Comparison of ENCODE assay signal across 22 cellular contexts in the genomic region with DNA sequence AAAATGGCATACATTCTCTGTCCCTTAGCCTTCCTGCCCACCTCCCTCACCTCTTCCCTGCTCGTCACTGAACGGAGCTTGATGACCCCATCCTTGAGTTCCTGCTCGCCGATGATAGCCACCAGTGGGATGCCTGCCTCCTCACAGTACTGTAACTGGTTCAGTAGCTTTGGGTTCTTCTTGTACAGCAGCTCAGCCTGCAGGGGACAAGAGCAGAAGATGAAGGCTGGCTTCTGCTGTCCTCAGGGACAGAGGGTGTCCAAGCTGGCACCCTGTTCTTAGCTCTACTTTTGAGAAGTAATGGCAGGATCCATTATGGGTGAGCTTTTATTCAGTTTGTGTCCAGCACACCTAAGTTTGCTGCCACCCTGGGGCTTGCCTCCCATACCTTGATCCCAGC. TPM values are rescaled to one million over a fixed set of nuclear protein-coding genes. Genes with fewer than 3 reads are reported as not detected.
DNase-seq lines count a peak whose midpoint lies in the region; ATAC-seq and TF ChIP-seq lines count a peak whose summit lies in the region.
"Had no signal": no experiment of that assay in that cellular context is flagged by ENCODE, and none has a peak within 500 bp of the region (broad histone marks: within the 10 kb centered on the region; RNA-seq: fewer than 3 reads in every experiment).

No MANE protein-coding gene starts in this region.

- peaks cover 2% of the 10 kb centered on the region for H3K4me1 Mint-ChIP-seq in activated T-cell treated with anti-CD3 and anti-CD28 coated beads, Interleukin-2, amount 50 U/mL, for 24 hours (ENCODE audit: low read depth)
- no peaks in the 10 kb centered on the region for H3K4me1 Mint-ChIP-seq in activated T-cell treated with anti-CD3 and anti-CD28 coated beads, Interleukin-2, amount 50 U/mL, for 4 hours (ENCODE audit: low read depth)
- no peaks in the 10 kb centered on the region for H3K4me1 Mint-ChIP-seq in chondrocyte (ENCODE audit: low read depth)
- no peaks in the 10 kb centered on the region for H3K4me1 Mint-ChIP-seq in stimulated activated effector memory CD8-positive, alpha-beta T cell treated with anti-CD3 and anti-CD28 coated beads, Interleukin-12 subunit alpha, Interleukin-12 subunit beta, amount 100 ng/mL, for 72 hours
- H3K4me1 Mint-ChIP-seq: CD4-positive, CD25-positive, alpha-beta regulatory T cell had no signal

- no peaks in the 10 kb centered on the region for H3K9me3 Mint-ChIP-seq in activated T-cell treated with anti-CD3 and anti-CD28 coated beads, Interleukin-2, amount 50 U/mL, for 24 hours
- H3K9me3 Mint-ChIP-seq in activated T-cell treated with anti-CD3 and anti-CD28 coated beads, Interleukin-2, amount 50 U/mL, for 4 hours, result no peaks in the 10 kb centered on the region
- no peaks in the 10 kb centered on the region for H3K9me3 Mint-ChIP-seq in chondrocyte (ENCODE audit: low read depth)
- no peaks in the 10 kb centered on the region for H3K9me3 Mint-ChIP-seq in stimulated activated effector memory CD8-positive, alpha-beta T cell treated with anti-CD3 and anti-CD28 coated beads, Interleukin-12 subunit alpha, Interleukin-12 subunit beta, amount 100 ng/mL, for 72 hours
- H3K9me3 Mint-ChIP-seq: CD4-positive, CD25-positive, alpha-beta regulatory T cell; GM23338; H9; HFFc6 had no signal

- H3K4me3 ChIP-seq in sigmoid colon, result no peak overlapping the region
- H3K4me3 ChIP-seq: BLaER1, GM23338 had no signal

- intact Hi-C loops in sigmoid colon (cut with DNase I), result no loop called here

- H3K36me3 ChIP-seq in sigmoid colon, result peaks cover 22 to 81% (median 36%) of the 10 kb centered on the region in 4 donors

- no peak for DNase-seq in activated T-cell treated with anti-CD3 and anti-CD28 coated beads, Interleukin-2, amount 50 U/mL, for 24 hours
- no peak for DNase-seq in activated T-cell treated with anti-CD3 and anti-CD28 coated beads, Interleukin-2, amount 50 U/mL, for 4 hours
- DNase-seq in chondrocyte (ENCODE audit: low spot score) (no peak), sigmoid colon (no peak), DMS79 treated with DMSO at 0.1 percent for 48 hours (lab: John Stamatoyannopoulos, UW) (no peak), NCI-H128 (lab: John Stamatoyannopoulos, UW; ENCODE audit: unreplicated experiment) (no peak)
- DNase-seq in stimulated activated effector memory CD8-positive, alpha-beta T cell treated with anti-CD3 and anti-CD28 coated beads, Interleukin-12 subunit alpha, Interleukin-12 subunit beta, amount 100 ng/mL, for 72 hours (ENCODE audit: low spot score in 2 of 2), result no peak
- DNase-seq: CD4-positive, CD25-positive, alpha-beta regulatory T cell; H9; HFFc6; Karpas-422; NCI-H1092; NCI-H1436; NCI-H187; NCI-H2081 treated with DMSO at 0.1 percent for 48 hours; NCI-H2171; NCI-H226; NCI-H510A; NCI-H69 had no signal

- TF ChIP-seq EP300 in sigmoid colon (IDR thresholded peaks at IDR 0.05), result no peak

- no peaks in the 10 kb centered on the region for H3K27me3 ChIP-seq in sigmoid colon
- H3K27me3 ChIP-seq: BLaER1 had no signal

- H3K4me3 Mint-ChIP-seq in activated T-cell treated with anti-CD3 and anti-CD28 coated beads, Interleukin-2, amount 50 U/mL, for 24 hours, result no peak overlapping the region
- no peak overlapping the region for H3K4me3 Mint-ChIP-seq in activated T-cell treated with anti-CD3 and anti-CD28 coated beads, Interleukin-2, amount 50 U/mL, for 4 hours
- no peak overlapping the region for H3K4me3 Mint-ChIP-seq in chondrocyte (ENCODE audit: unreplicated experiment)
- H3K4me3 Mint-ChIP-seq in stimulated activated effector memory CD8-positive, alpha-beta T cell treated with anti-CD3 and anti-CD28 coated beads, Interleukin-12 subunit alpha, Interleukin-12 subunit beta, amount 100 ng/mL, for 72 hours, result no peak overlapping the region
- H3K4me3 Mint-ChIP-seq: GM23338, HFFc6 had no signal

- peaks cover 0 to 7% (median 2%) of the 10 kb centered on the region in 4 donors for H3K4me1 ChIP-seq in sigmoid colon
- H3K4me1 ChIP-seq: BLaER1 had no signal

- WGBS in sigmoid colon, 2 donors, result 95 to 96% methylated on average over 4 of the region's 4 CpGs

- peak overlapping the region; percentile 73 for H3K27ac Mint-ChIP-seq in activated T-cell treated with anti-CD3 and anti-CD28 coated beads, Interleukin-2, amount 50 U/mL, for 24 hours
- H3K27ac Mint-ChIP-seq in chondrocyte (ENCODE audit: unreplicated experiment), result peak overlapping the region; percentile 53
- peak overlapping the region; percentile 60 for H3K27ac Mint-ChIP-seq in stimulated activated effector memory CD8-positive, alpha-beta T cell treated with anti-CD3 and anti-CD28 coated beads, Interleukin-12 subunit alpha, Interleukin-12 subunit beta, amount 100 ng/mL, for 72 hours
- H3K27ac Mint-ChIP-seq: GM23338 had no signal

- H3K27me3 Mint-ChIP-seq in activated T-cell treated with anti-CD3 and anti-CD28 coated beads, Interleukin-2, amount 50 U/mL, for 24 hours, result no peaks in the 10 kb centered on the region
- no peaks in the 10 kb centered on the region for H3K27me3 Mint-ChIP-seq in activated T-cell treated with anti-CD3 and anti-CD28 coated beads, Interleukin-2, amount 50 U/mL, for 4 hours (ENCODE audit: low read depth)
- H3K27me3 Mint-ChIP-seq in chondrocyte (ENCODE audit: low read depth), result no peaks in the 10 kb centered on the region
- H3K27me3 Mint-ChIP-seq: CD4-positive, CD25-positive, alpha-beta regulatory T cell had no signal

- H3K27ac ChIP-seq in sigmoid colon, result no peak overlapping the region
- H3K27ac ChIP-seq: BLaER1 had no signal

- H3K36me3 Mint-ChIP-seq in activated T-cell treated with anti-CD3 and anti-CD28 coated beads, Interleukin-2, amount 50 U/mL, for 24 hours (ENCODE audit: low read depth), result peaks cover 97% of the 10 kb centered on the region
- peaks cover 58% of the 10 kb centered on the region for H3K36me3 Mint-ChIP-seq in activated T-cell treated with anti-CD3 and anti-CD28 coated beads, Interleukin-2, amount 50 U/mL, for 4 hours (ENCODE audit: insufficient read depth)
- peaks cover 19% of the 10 kb centered on the region for H3K36me3 Mint-ChIP-seq in chondrocyte (ENCODE audit: low read depth)
- H3K36me3 Mint-ChIP-seq in stimulated activated effector memory CD8-positive, alpha-beta T cell treated with anti-CD3 and anti-CD28 coated beads, Interleukin-12 subunit alpha, Interleukin-12 subunit beta, amount 100 ng/mL, for 72 hours, result peaks cover 97% of the 10 kb centered on the region

- no peak for TF ChIP-seq CTCF in chondrocyte (IDR thresholded peaks at IDR 0.05)
- no peak for TF ChIP-seq CTCF in sigmoid colon (IDR thresholded peaks at IDR 0.05)

- ATAC-seq in activated T-cell treated with anti-CD3 and anti-CD28 coated beads, Interleukin-2, amount 50 U/mL, for 4 hours, result no peak
- peak; percentile 5; the same call in 1 of the 3 replicates for ATAC-seq in SK-N-SH treated with all-trans-retinoic acid at 6 μM for 48 hours
- ATAC-seq in stimulated activated effector memory CD8-positive, alpha-beta T cell treated with anti-CD3 and anti-CD28 coated beads, Interleukin-12 subunit alpha, Interleukin-12 subunit beta, amount 100 ng/mL, for 72 hours, result no peak
- ATAC-seq: GM23338 had no signal

- no peak for TF ChIP-seq POLR2A in sigmoid colon (IDR thresholded peaks at IDR 0.05)

- H3K9me3 ChIP-seq in sigmoid colon, result no peaks in the 10 kb centered on the region
- H3K9me3 ChIP-seq: BLaER1 had no signal

TF ChIP-seq in SK-N-SH treated with all-trans-retinoic acid at 6 μM for 48 hours, 23 proteins besides CTCF, POLR2A, EP300 and RAD21:
- TF ChIP-seq SNAI2 (CRISPR knock-in tag; IDR thresholded peaks at IDR 0.05) (no peak), RARB (CRISPR knock-in tag; IDR thresholded peaks at IDR 0.05) (no peak)
TF ChIP-seq in SK-N-SH treated with all-trans-retinoic acid at 6 μM for 48 hours: peak in this region for 0.

RNA-seq across cellular contexts. Expression of a gene that starts 1.3 kb away (rescaled TPM):
- 1 to 10 TPM; 3.1 to 5.6 (median 4.5) TPM for total RNA-seq in activated T-cell treated with anti-CD3 and anti-CD28 coated beads, Interleukin-2, amount 50 U/mL, for 4 hours
- 1.3 to 1.5 TPM (median 1.3 TPM) in 3 replicates for total RNA-seq in chondrocyte
- total RNA-seq in sigmoid colon, result under 1 TPM in 2 of 4 donors, not detected in 2; 0.36 to 0.95 TPM
- 1 to 10 TPM in 1 of 3 donors, under 1 TPM in 2; 0.60 to 2.4 (median 0.69) TPM for polyA plus RNA-seq in sigmoid colon
- polyA plus RNA-seq: CD4-positive, CD25-positive, alpha-beta regulatory T cell had no signal

RNA-seq across cellular contexts. Expression of a gene that starts 9.9 kb away (rescaled TPM):
- total RNA-seq in activated T-cell treated with anti-CD3 and anti-CD28 coated beads, Interleukin-2, amount 50 U/mL, for 4 hours, result 10 to 100 TPM; 47.7 to 50.0 (median 49.5) TPM
- total RNA-seq in chondrocyte (24.5 to 31.4 TPM (median 24.6 TPM) in 3 replicates), sigmoid colon (10 to 100 TPM; 13.2 to 18.0 (median 15.1) TPM)
- polyA plus RNA-seq in sigmoid colon, result 10 to 100 TPM; 19.2 to 35.0 (median 29.8) TPM

RNA-seq across cellular contexts. Expression of a gene that starts 16.5 kb away (rescaled TPM):
- total RNA-seq in activated T-cell treated with anti-CD3 and anti-CD28 coated beads, Interleukin-2, amount 50 U/mL, for 4 hours, result 100 to 1,000 TPM; 125 to 133 (median 131) TPM
- total RNA-seq in chondrocyte (62.9 to 83.4 TPM (median 67.5 TPM) in 3 replicates), sigmoid colon (10 to 100 TPM; 35.2 to 54.2 (median 43.5) TPM)
- polyA plus RNA-seq in sigmoid colon, result 10 to 100 TPM; 35.4 to 60.2 (median 39.8) TPM

RNA-seq across cellular contexts. Expression of a gene that starts 16.6 kb away (rescaled TPM):
- total RNA-seq in activated T-cell treated with anti-CD3 and anti-CD28 coated beads, Interleukin-2, amount 50 U/mL, for 4 hours, result 10 to 100 TPM; 28.6 to 31.3 (median 29.5) TPM
- 22.8 to 27.4 TPM (median 22.8 TPM) in 3 replicates for total RNA-seq in chondrocyte
- total RNA-seq in sigmoid colon, result 10 to 100 TPM; 18.2 to 19.4 (median 18.9) TPM
- 10 to 100 TPM; 26.4 to 34.7 (median 29.0) TPM for polyA plus RNA-seq in sigmoid colon

RNA-seq across cellular contexts. Expression of a gene that starts 25.6 kb away (rescaled TPM):
- 10 to 100 TPM; 83.2 to 91.9 (median 83.6) TPM for total RNA-seq in activated T-cell treated with anti-CD3 and anti-CD28 coated beads, Interleukin-2, amount 50 U/mL, for 4 hours
- total RNA-seq in chondrocyte (37.0 to 50.3 TPM (median 39.2 TPM) in 3 replicates), sigmoid colon (10 to 100 TPM; 28.0 to 46.0 (median 36.9) TPM)
- 10 to 100 TPM; 74.5 to 97.9 (median 87.2) TPM for polyA plus RNA-seq in sigmoid colon
